ENCODE assay signal across 1 cellular context in the genomic region with DNA sequence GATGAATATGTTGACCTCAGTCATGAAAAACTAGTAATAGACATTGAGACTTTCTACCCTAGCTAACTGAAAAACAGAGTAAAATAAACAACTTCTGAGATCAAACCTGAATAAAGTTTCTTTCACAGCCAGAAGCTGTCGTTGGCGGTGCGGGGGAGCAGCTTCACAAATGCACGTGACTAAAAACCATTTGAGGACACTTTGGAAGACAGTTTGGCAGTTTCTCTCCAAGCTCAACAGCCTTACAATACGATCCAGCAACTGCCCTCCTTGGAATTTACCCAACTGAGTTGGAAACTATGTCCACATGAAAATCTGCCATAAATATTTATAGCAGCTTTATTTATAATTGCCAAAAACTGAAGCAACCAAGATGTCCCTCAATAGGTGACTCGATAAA.
TF ChIP-seq lines count a peak whose summit lies in the region.

No MANE protein-coding gene starts in this region.

TF ChIP-seq in K562, 482 proteins besides CTCF, POLR2A, EP300 and RAD21 (continued from another document and continues in another):
- TF ChIP-seq, protein P1, sequence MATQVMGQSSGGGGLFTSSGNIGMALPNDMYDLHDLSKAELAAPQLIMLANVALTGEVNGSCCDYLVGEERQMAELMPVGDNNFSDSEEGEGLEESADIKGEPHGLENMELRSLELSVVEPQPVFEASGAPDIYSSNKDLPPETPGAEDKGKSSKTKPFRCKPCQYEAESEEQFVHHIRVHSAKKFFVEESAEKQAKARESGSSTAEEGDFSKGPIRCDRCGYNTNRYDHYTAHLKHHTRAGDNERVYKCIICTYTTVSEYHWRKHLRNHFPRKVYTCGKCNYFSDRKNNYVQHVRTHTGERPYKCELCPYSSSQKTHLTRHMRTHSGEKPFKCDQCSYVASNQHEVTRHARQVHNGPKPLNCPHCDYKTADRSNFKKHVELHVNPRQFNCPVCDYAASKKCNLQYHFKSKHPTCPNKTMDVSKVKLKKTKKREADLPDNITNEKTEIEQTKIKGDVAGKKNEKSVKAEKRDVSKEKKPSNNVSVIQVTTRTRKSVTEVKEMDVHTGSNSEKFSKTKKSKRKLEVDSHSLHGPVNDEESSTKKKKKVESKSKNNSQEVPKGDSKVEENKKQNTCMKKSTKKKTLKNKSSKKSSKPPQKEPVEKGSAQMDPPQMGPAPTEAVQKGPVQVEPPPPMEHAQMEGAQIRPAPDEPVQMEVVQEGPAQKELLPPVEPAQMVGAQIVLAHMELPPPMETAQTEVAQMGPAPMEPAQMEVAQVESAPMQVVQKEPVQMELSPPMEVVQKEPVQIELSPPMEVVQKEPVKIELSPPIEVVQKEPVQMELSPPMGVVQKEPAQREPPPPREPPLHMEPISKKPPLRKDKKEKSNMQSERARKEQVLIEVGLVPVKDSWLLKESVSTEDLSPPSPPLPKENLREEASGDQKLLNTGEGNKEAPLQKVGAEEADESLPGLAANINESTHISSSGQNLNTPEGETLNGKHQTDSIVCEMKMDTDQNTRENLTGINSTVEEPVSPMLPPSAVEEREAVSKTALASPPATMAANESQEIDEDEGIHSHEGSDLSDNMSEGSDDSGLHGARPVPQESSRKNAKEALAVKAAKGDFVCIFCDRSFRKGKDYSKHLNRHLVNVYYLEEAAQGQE (CRISPR knock-in tag; IDR thresholded peaks at IDR 0.05; ENCODE audit: low read depth): no peak
- TF ChIP-seq FOXA1 (IDR thresholded peaks at IDR 0.05; ENCODE audit: borderline replicate concordance) (no peak), MED1 (CRISPR knock-in tag; IDR thresholded peaks at IDR 0.05; ENCODE audit: borderline replicate concordance) (no peak), KLF16 (IDR thresholded peaks at IDR 0.05) (no peak), DACH1 (IDR thresholded peaks at IDR 0.05; ENCODE audit: partially characterized antibody) (no peak), PURB (CRISPR knock-in tag; IDR thresholded peaks at IDR 0.05; ENCODE audit: low read depth) (no peak), SMARCB1 (IDR thresholded peaks at IDR 0.05; ENCODE audit: insufficient read length, low read depth) (no peak), FOXJ3 (CRISPR knock-in tag; IDR thresholded peaks at IDR 0.05) (no peak), ETV6 (IDR thresholded peaks at IDR 0.05; ENCODE audit: borderline replicate concordance in 1 of 2, low read depth in 2 of 2, low read length in 1 of 2) (no peak), ETV6 (CRISPR knock-in tag; IDR thresholded peaks at IDR 0.05; ENCODE audit: borderline replicate concordance) (no peak), OTX1 (CRISPR knock-in tag; IDR thresholded peaks at IDR 0.05) (no peak), CREB1 (IDR thresholded peaks at IDR 0.05) (no peak), CREB1 (CRISPR knock-in tag; IDR thresholded peaks at IDR 0.05) (no peak), FOXK1 (CRISPR knock-in tag; IDR thresholded peaks at IDR 0.05; ENCODE audit: borderline replicate concordance) (no peak), ZBTB2 (IDR thresholded peaks at IDR 0.05) (no peak), RBM25 (IDR thresholded peaks at IDR 0.05; ENCODE audit: low read depth, low read length, severe bottlenecking) (no peak), GTF3C2 (IDR thresholded peaks at IDR 0.05; ENCODE audit: borderline replicate concordance, extremely low read depth, insufficient read length) (no peak), HEY1 (CRISPR knock-in tag; IDR thresholded peaks at IDR 0.05; ENCODE audit: borderline replicate concordance) (no peak), ZNF354B (CRISPR knock-in tag; IDR thresholded peaks at IDR 0.05) (no peak), MIER1 (IDR thresholded peaks at IDR 0.05; ENCODE audit: low read depth) (no peak), ZNF76 (CRISPR knock-in tag; IDR thresholded peaks at IDR 0.05; ENCODE audit: borderline replicate concordance) (no peak), ZNF668 (CRISPR knock-in tag; IDR thresholded peaks at IDR 0.05) (no peak), PPARD (CRISPR knock-in tag; IDR thresholded peaks at IDR 0.05) (no peak), ZZZ3 (IDR thresholded peaks at IDR 0.05) (no peak), ZNF280A (IDR thresholded peaks at IDR 0.05; ENCODE audit: low read depth, partially characterized antibody) (no peak), E2F6 (IDR thresholded peaks at IDR 0.05; ENCODE audit: borderline replicate concordance in 1 of 2, extremely low read depth in 1 of 2, insufficient read depth in 1 of 2, insufficient read length in 1 of 2, low read depth in 1 of 2, low read length in 1 of 2, poor library complexity in 1 of 2, severe bottlenecking in 1 of 2) (peak in 1 of 2 experiments; percentile 67), SMARCC2 (IDR thresholded peaks at IDR 0.05; ENCODE audit: low read depth) (no peak), TEAD1 (CRISPR knock-in tag; IDR thresholded peaks at IDR 0.05) (no peak), PTBP1 (IDR thresholded peaks at IDR 0.05; ENCODE audit: low read depth, low read length) (no peak), CC2D1A (IDR thresholded peaks at IDR 0.05) (no peak), ZKSCAN8 (CRISPR knock-in tag; IDR thresholded peaks at IDR 0.05) (no peak), L3MBTL2 (IDR thresholded peaks at IDR 0.05) (peak; percentile 84), HNRNPLL (IDR thresholded peaks at IDR 0.05; ENCODE audit: low read depth, low read length, poor library complexity, severe bottlenecking) (no peak), ZSCAN29 (IDR thresholded peaks at IDR 0.05) (no peak)
- TF ChIP-seq, protein P2, sequence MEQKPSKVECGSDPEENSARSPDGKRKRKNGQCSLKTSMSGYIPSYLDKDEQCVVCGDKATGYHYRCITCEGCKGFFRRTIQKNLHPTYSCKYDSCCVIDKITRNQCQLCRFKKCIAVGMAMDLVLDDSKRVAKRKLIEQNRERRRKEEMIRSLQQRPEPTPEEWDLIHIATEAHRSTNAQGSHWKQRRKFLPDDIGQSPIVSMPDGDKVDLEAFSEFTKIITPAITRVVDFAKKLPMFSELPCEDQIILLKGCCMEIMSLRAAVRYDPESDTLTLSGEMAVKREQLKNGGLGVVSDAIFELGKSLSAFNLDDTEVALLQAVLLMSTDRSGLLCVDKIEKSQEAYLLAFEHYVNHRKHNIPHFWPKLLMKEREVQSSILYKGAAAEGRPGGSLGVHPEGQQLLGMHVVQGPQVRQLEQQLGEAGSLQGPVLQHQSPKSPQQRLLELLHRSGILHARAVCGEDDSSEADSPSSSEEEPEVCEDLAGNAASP (IDR thresholded peaks at IDR 0.05): no peak
- TF ChIP-seq, protein P3, sequence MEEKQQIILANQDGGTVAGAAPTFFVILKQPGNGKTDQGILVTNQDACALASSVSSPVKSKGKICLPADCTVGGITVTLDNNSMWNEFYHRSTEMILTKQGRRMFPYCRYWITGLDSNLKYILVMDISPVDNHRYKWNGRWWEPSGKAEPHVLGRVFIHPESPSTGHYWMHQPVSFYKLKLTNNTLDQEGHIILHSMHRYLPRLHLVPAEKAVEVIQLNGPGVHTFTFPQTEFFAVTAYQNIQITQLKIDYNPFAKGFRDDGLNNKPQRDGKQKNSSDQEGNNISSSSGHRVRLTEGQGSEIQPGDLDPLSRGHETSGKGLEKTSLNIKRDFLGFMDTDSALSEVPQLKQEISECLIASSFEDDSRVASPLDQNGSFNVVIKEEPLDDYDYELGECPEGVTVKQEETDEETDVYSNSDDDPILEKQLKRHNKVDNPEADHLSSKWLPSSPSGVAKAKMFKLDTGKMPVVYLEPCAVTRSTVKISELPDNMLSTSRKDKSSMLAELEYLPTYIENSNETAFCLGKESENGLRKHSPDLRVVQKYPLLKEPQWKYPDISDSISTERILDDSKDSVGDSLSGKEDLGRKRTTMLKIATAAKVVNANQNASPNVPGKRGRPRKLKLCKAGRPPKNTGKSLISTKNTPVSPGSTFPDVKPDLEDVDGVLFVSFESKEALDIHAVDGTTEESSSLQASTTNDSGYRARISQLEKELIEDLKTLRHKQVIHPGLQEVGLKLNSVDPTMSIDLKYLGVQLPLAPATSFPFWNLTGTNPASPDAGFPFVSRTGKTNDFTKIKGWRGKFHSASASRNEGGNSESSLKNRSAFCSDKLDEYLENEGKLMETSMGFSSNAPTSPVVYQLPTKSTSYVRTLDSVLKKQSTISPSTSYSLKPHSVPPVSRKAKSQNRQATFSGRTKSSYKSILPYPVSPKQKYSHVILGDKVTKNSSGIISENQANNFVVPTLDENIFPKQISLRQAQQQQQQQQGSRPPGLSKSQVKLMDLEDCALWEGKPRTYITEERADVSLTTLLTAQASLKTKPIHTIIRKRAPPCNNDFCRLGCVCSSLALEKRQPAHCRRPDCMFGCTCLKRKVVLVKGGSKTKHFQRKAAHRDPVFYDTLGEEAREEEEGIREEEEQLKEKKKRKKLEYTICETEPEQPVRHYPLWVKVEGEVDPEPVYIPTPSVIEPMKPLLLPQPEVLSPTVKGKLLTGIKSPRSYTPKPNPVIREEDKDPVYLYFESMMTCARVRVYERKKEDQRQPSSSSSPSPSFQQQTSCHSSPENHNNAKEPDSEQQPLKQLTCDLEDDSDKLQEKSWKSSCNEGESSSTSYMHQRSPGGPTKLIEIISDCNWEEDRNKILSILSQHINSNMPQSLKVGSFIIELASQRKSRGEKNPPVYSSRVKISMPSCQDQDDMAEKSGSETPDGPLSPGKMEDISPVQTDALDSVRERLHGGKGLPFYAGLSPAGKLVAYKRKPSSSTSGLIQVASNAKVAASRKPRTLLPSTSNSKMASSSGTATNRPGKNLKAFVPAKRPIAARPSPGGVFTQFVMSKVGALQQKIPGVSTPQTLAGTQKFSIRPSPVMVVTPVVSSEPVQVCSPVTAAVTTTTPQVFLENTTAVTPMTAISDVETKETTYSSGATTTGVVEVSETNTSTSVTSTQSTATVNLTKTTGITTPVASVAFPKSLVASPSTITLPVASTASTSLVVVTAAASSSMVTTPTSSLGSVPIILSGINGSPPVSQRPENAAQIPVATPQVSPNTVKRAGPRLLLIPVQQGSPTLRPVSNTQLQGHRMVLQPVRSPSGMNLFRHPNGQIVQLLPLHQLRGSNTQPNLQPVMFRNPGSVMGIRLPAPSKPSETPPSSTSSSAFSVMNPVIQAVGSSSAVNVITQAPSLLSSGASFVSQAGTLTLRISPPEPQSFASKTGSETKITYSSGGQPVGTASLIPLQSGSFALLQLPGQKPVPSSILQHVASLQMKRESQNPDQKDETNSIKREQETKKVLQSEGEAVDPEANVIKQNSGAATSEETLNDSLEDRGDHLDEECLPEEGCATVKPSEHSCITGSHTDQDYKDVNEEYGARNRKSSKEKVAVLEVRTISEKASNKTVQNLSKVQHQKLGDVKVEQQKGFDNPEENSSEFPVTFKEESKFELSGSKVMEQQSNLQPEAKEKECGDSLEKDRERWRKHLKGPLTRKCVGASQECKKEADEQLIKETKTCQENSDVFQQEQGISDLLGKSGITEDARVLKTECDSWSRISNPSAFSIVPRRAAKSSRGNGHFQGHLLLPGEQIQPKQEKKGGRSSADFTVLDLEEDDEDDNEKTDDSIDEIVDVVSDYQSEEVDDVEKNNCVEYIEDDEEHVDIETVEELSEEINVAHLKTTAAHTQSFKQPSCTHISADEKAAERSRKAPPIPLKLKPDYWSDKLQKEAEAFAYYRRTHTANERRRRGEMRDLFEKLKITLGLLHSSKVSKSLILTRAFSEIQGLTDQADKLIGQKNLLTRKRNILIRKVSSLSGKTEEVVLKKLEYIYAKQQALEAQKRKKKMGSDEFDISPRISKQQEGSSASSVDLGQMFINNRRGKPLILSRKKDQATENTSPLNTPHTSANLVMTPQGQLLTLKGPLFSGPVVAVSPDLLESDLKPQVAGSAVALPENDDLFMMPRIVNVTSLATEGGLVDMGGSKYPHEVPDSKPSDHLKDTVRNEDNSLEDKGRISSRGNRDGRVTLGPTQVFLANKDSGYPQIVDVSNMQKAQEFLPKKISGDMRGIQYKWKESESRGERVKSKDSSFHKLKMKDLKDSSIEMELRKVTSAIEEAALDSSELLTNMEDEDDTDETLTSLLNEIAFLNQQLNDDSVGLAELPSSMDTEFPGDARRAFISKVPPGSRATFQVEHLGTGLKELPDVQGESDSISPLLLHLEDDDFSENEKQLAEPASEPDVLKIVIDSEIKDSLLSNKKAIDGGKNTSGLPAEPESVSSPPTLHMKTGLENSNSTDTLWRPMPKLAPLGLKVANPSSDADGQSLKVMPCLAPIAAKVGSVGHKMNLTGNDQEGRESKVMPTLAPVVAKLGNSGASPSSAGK (IDR thresholded peaks at IDR 0.05): peak; percentile 50
